8 cellular contexts compared by ENCODE assay signal in the genomic region with DNA sequence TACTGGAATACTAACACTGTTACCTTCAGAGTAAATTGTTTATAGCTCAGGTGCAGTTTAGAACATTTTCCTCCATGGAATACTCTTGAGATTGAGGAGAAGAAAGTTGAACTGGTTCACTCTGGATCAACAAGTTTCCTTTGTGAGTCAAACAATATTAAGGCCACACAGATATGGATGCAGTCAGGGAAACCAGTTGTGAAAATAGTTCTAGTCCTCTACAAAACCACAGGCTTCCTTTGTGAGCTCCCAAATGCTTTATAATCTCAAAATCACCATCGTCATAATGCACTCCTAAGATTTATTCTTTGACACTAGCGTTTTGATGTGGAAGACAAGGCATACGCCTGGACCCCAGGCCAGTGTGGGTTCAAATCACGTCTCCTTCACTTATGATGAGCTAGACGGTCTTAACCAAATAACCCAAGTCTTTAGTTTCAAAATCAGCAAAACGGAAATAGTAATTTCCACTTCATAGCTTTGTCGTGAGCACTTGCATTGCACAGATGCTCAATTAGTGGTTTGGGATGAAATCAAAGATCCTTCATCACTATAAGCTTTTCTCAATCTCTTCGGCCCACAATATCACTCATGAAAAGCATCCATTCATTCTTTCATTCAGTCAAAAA.
DNase-seq lines count a peak whose midpoint lies in the region; ATAC-seq and TF ChIP-seq lines count a peak whose summit lies in the region.

No MANE protein-coding gene starts in this region.

- CTCF ChIA-PET in HEK293 (lab: Yijun Ruan, JAX): no interaction called here

- TF ChIP-seq CTCF in HEK293 (tag by site-specific recombination; IDR thresholded peaks at IDR 0.05) (no peak), endodermal cell (conservative IDR thresholded peaks at IDR 0.05) (no peak), gastrocnemius medialis (IDR thresholded peaks at IDR 0.05 in 4 of 5, conservative IDR thresholded peaks at IDR 0.05 in 1 of 5) (no peak), right lobe of liver (IDR thresholded peaks at IDR 0.05) (no peak)

- TF ChIP-seq POLR2A in gastrocnemius medialis (IDR thresholded peaks at IDR 0.05) (no peak), right lobe of liver (IDR thresholded peaks at IDR 0.05) (no peak)

- H3K9me3 Mint-ChIP-seq in endodermal cell: no peaks in the 10 kb centered on the region

- H3K9me3 ChIP-seq in HEK293 (ENCODE audit: control insufficient read depth, insufficient read depth, low read depth, low read length) (no peaks in the 10 kb centered on the region), endodermal cell (ENCODE audit: control insufficient read depth, low read length) (no peaks in the 10 kb centered on the region), gastrocnemius medialis (no peaks in the 10 kb centered on the region), right lobe of liver (no peaks in the 10 kb centered on the region)

- H3K9ac ChIP-seq in endodermal cell (ENCODE audit: extremely low read depth, low read length, poor library complexity, severe bottlenecking): no peak overlapping the region

- H3K4me1 ChIP-seq in HEK293 (ENCODE audit: control insufficient read depth, insufficient read depth, low read length): no peaks in the 10 kb centered on the region
- H3K4me1 ChIP-seq in endodermal cell (ENCODE audit: control insufficient read depth, insufficient read depth, low read length): no peaks in the 10 kb centered on the region
- H3K4me1 ChIP-seq in gastrocnemius medialis: peaks cover 25 to 32% of the 10 kb centered on the region in 2 donors
- H3K4me1 ChIP-seq in right lobe of liver: no peaks in the 10 kb centered on the region

- 91 to 95% methylated on average over 6 to 8 of the region's 8 CpGs for WGBS in endodermal cell (ENCODE audit: insufficient coverage in 1 of 2, insufficient read length in 1 of 2), 2 experiments
- 80% methylated on average over 8 of the region's 8 CpGs for WGBS in right lobe of liver (ENCODE audit: insufficient coverage, low coverage, low lambda C conversion rate, missing lambda C conversion rate)

- H3K27ac ChIP-seq in HEK293 (ENCODE audit: extremely low read depth, low read depth, low read length) (no peak overlapping the region), endodermal cell (ENCODE audit: low read depth, low read length) (no peak overlapping the region), gastrocnemius medialis (peak overlapping the region; percentile 34 to 75 (median 51)), right lobe of liver (no peak overlapping the region)

- H3K27me3 ChIP-seq in endodermal cell (ENCODE audit: control insufficient read depth, insufficient read depth, low read length, poor library complexity, severe bottlenecking): no peaks in the 10 kb centered on the region
- H3K27me3 ChIP-seq in gastrocnemius medialis: no peaks in the 10 kb centered on the region
- H3K27me3 ChIP-seq in right lobe of liver: no peaks in the 10 kb centered on the region

- peaks cover 3% of the 10 kb centered on the region for H3K4me1 Mint-ChIP-seq in endodermal cell

- H3K4me3 ChIP-seq in HEK293 (ENCODE audit: low read depth, low read length) (no peak overlapping the region), endodermal cell (ENCODE audit: low read length) (no peak overlapping the region), gastrocnemius medialis (no peak overlapping the region), right lobe of liver (no peak overlapping the region)

- H3K36me3 Mint-ChIP-seq in endodermal cell (ENCODE audit: low read depth): peaks cover 8% of the 10 kb centered on the region

- no peaks in the 10 kb centered on the region for H3K36me3 ChIP-seq in HEK293 (ENCODE audit: control insufficient read depth in 2 of 2, insufficient read depth in 1 of 2, low read length in 2 of 2)
- no peaks in the 10 kb centered on the region for H3K36me3 ChIP-seq in endodermal cell (ENCODE audit: control insufficient read depth, insufficient read depth, low read length)
- H3K36me3 ChIP-seq in gastrocnemius medialis: no peaks in the 10 kb centered on the region
- no peaks in the 10 kb centered on the region for H3K36me3 ChIP-seq in right lobe of liver

- in situ Hi-C loops in gastrocnemius medialis (cut with MboI; ENCODE audit: low sequenced_read_pairs in 4 of 4): no loop called here

- DNase-seq in Daoy (ENCODE audit: low read depth): peak; percentile 46
- DNase-seq in endodermal cell: peak; percentile 5
- DNase-seq in gastrocnemius medialis: no peak
- DNase-seq in NCI-H446 (lab: John Stamatoyannopoulos, UW): no peak
- DNase-seq in right lobe of liver: no peak
- DNase-seq in middle frontal gyrus (ENCODE audit: extremely low spot score, low spot score): no peak

- intact Hi-C loops in gastrocnemius medialis (cut with DNase I; ENCODE audit: low total_unique reads) (loop anchor here (5.0 to 10.0 kb wide), 2 partner anchors 61 to 92 kb away; no protein-coding TSS in a partner anchor), right lobe of liver (cut with DNase I) (no loop called here)

- H3K27me3 Mint-ChIP-seq in endodermal cell (ENCODE audit: insufficient read depth): no peaks in the 10 kb centered on the region

- POLR2A ChIA-PET in HEK293 (lab: Yijun Ruan, JAX): no interaction called here

- H3K27ac Mint-ChIP-seq in endodermal cell: no peak overlapping the region

- H3K4me3 Mint-ChIP-seq in endodermal cell: no peak overlapping the region

- no peak for ATAC-seq in gastrocnemius medialis
- no peak for ATAC-seq in GM18520 (IDR thresholded peaks at IDR 0.05; ENCODE audit: unreplicated experiment)
- no peak for ATAC-seq in right lobe of liver

TF ChIP-seq in HEK293, 187 proteins besides CTCF, POLR2A, EP300 and RAD21:
- TF ChIP-seq KLF10 (tag by site-specific recombination; IDR thresholded peaks at IDR 0.05) (no peak), SCRT2 (tag by site-specific recombination; IDR thresholded peaks at IDR 0.05) (peak; percentile 39; the same call in 1 of the 2 replicates), ZNF10 (tag by site-specific recombination; IDR thresholded peaks at IDR 0.05) (no peak), ZNF157 (tag by site-specific recombination; IDR thresholded peaks at IDR 0.05) (no peak)

Comparison
In these comparisons a context has a peak if more than half of its experiments do, and no peak if none do; other contexts are left out.
1. DNase-seq: peak in Daoy (single experiment) and endodermal cell (single experiment); none in gastrocnemius medialis (0 of 2), NCI-H446 (0 of 2), right lobe of liver (0 of 3) and middle frontal gyrus (single experiment).
2. H3K27ac ChIP-seq: peak in gastrocnemius medialis (4 of 4); none in HEK293 (single experiment), endodermal cell (single experiment) and right lobe of liver (0 of 3).